8 cellular contexts compared by ENCODE assay signal in the genomic region with DNA sequence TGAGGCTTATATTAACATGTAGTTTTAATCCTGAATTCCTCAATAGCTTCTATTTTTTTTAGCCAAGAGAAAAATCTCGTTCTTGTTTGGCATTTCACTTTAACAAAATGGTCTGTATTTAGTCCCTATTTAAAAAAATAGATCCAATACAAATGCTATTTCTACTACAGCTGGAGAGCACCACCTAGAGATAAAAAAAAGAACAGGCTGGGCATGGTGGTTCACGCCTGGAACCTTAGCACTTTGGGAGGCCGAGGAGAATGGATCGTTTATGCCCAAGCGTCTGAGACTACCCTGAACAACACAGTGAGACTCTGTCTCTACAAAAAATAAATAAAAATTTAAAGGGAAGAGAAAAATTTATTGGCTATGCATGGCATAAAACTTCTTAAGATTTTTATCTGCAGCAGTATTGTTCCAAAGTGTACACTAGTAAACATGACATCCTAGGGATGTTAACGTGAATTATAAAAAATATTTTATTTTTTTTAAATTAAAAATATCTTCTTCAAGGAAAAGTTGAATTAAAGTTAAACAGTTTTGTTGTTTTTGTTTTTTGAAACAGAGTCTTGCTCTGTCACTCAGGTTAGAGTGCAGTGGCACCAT. TPM values are rescaled to one million over a fixed set of nuclear protein-coding genes. Genes with fewer than 3 reads are reported as not detected.
DNase-seq lines count a peak whose midpoint lies in the region; ATAC-seq and TF ChIP-seq lines count a peak whose summit lies in the region.

No MANE protein-coding gene starts in this region.

- H3K4me1 ChIP-seq in Peyer's patch (peaks cover 0 to 4% (median 0%) of the 10 kb centered on the region in 4 donors), esophagus squamous epithelium (peaks cover 5 to 74% (median 25%) of the 10 kb centered on the region in 3 donors), tibial nerve (peaks cover 0 to 21% (median 3%) of the 10 kb centered on the region in 4 donors)

- H3K9me3 Mint-ChIP-seq in nephron progenitor cell: no peaks in the 10 kb centered on the region

- no peak for TF ChIP-seq EP300 in tibial nerve (IDR thresholded peaks at IDR 0.05)

- H3K4me3 Mint-ChIP-seq in nephron progenitor cell: no peak overlapping the region

- TF ChIP-seq POLR2A in Peyer's patch (IDR thresholded peaks at IDR 0.05) (no peak), esophagus squamous epithelium (IDR thresholded peaks at IDR 0.05) (no peak), tibial nerve (IDR thresholded peaks at IDR 0.05) (no peak)

- 59 to 60% methylated on average over 6 of the region's 6 CpGs for WGBS in esophagus squamous epithelium, 2 donors
- WGBS in tibial nerve, 2 donors: 59 to 69% methylated on average over 6 of the region's 6 CpGs

- in situ Hi-C loops in GM13976 (cut with MboI; ENCODE audit: low sequenced_read_pairs, unreplicated experiment): loop anchor here (5.0 to 10.0 kb wide), 2 partner anchors 93 to 220 kb away; a partner anchor contains a TSS

- TF ChIP-seq CTCF in AG09309 (IDR thresholded peaks at IDR 0.05; ENCODE audit: control insufficient read depth, insufficient read depth, low read depth, low read length, missing control alignments) (peak; percentile 69), GM13976 (IDR thresholded peaks at IDR 0.05; ENCODE audit: borderline replicate concordance, control extremely low read depth, extremely low read depth, insufficient read depth, missing control alignments) (peak; percentile 59), Peyer's patch (IDR thresholded peaks at IDR 0.05) (peak in 5 of 6 experiments; percentile 15 to 67 (median 58)), esophagus squamous epithelium (IDR thresholded peaks at IDR 0.05) (peak in 5 of 6 experiments; percentile 28 to 76 (median 49)), tibial nerve (IDR thresholded peaks at IDR 0.05) (peak in 3 of 5 experiments; percentile 11 to 38 (median 21)), nephron progenitor cell (IDR thresholded peaks at IDR 0.05) (no peak)

- H3K27ac Mint-ChIP-seq in nephron progenitor cell: no peak overlapping the region

- H3K27ac ChIP-seq in Peyer's patch (no peak overlapping the region), esophagus squamous epithelium (peak overlapping the region in 2 of 4 donors; percentile 42 to 76), tibial nerve (no peak overlapping the region)

- intact Hi-C loops in esophagus squamous epithelium (cut with DNase I): loop anchor here (5.0 kb wide), 2 partner anchors 112 to 217 kb away; a partner anchor contains a TSS

- H3K36me3 ChIP-seq in Peyer's patch (peaks cover 0 to 53% (median 0%) of the 10 kb centered on the region in 3 donors), esophagus squamous epithelium (peaks cover 0 to 52% (median 12%) of the 10 kb centered on the region in 3 donors), tibial nerve (peaks cover 2 to 60% (median 6%) of the 10 kb centered on the region in 3 donors)

- DNase-seq in AG09309 (ENCODE audit: low read depth) (no peak), GM13976 (ENCODE audit: low spot score) (no peak), Peyer's patch (no peak), esophagus squamous epithelium (lab: John Stamatoyannopoulos, UW) (no peak), tibial nerve (ENCODE audit: low spot score in 2 of 2) (no peak), HuH-7.5 (ENCODE audit: low spot score) (no peak), nephron progenitor cell (no peak)

- no peaks in the 10 kb centered on the region for H3K27me3 Mint-ChIP-seq in nephron progenitor cell (ENCODE audit: low read depth, poor library complexity)

- H3K4me3 ChIP-seq in AG09309 (ENCODE audit: control insufficient read depth, low read depth, low read length) (no peak overlapping the region), Peyer's patch (no peak overlapping the region), esophagus squamous epithelium (no peak overlapping the region), tibial nerve (no peak overlapping the region)

- H3K9me3 ChIP-seq in Peyer's patch (no peaks in the 10 kb centered on the region), esophagus squamous epithelium (no peaks in the 10 kb centered on the region), tibial nerve (no peaks in the 10 kb centered on the region)

- H3K36me3 Mint-ChIP-seq in nephron progenitor cell (ENCODE audit: low read depth): peaks cover 39% of the 10 kb centered on the region

- peaks cover 15% of the 10 kb centered on the region for H3K4me1 Mint-ChIP-seq in nephron progenitor cell

- H3K27me3 ChIP-seq in Peyer's patch (no peaks in the 10 kb centered on the region), esophagus squamous epithelium (no peaks in the 10 kb centered on the region), tibial nerve (no peaks in the 10 kb centered on the region)

- no peak for ATAC-seq in GM21515 (IDR thresholded peaks at IDR 0.05; ENCODE audit: unreplicated experiment)

RNA-seq across cellular contexts. Expression of a gene that starts 4.4 kb away (rescaled TPM):
- total RNA-seq in Peyer's patch (10 to 100 TPM; 24.9 to 50.3 (median 33.9) TPM), esophagus squamous epithelium (10 to 100 TPM in 3 of 4 donors, 1 to 10 TPM in 1; 9.4 to 25.0 (median 12.4) TPM), tibial nerve (10 to 100 TPM; 18.4 to 24.0 (median 20.4) TPM)

RNA-seq across cellular contexts. Expression of a gene that starts 5.1 kb away (rescaled TPM):
- 100 to 1,000 TPM; 116 to 181 (median 179) TPM for total RNA-seq in Peyer's patch
- 100 to 1,000 TPM; 129 to 286 (median 209) TPM for total RNA-seq in esophagus squamous epithelium
- 100 to 1,000 TPM in 3 of 4 donors, 10 to 100 TPM in 1; 90.8 to 126 (median 114) TPM for total RNA-seq in tibial nerve

RNA-seq across cellular contexts. Expression of a gene that starts 59.9 kb away (rescaled TPM):
- 100 to 1,000 TPM in 3 of 4 donors, 10 to 100 TPM in 1; 75.3 to 161 (median 143) TPM for total RNA-seq in Peyer's patch
- total RNA-seq in esophagus squamous epithelium: 10 to 100 TPM; 16.5 to 34.2 (median 28.9) TPM
- total RNA-seq in tibial nerve: 10 to 100 TPM; 30.6 to 69.9 (median 43.8) TPM
